Comparison of ENCODE assay signal across 25 cellular contexts in the genomic region with DNA sequence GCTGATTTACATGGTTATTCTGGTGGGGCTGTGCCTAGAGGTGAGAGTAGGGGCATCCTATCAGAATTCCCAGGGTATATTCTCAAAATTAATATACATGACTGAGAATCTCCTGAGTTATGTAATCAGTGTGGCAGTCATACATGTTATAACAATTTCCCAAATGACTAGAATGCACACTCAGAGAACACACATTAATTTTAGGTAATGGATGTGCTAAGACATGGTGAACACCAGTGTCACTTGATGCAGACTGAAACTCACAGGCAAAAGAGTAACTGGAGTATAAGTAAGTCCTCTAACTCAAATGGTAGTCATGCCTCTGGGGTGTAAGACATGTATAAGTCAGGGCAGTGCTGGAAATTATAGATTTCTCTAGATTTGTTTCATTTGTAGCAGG.
A peak's percentile ranks its signal among the peaks of the same experiment; 100 is the strongest.
DNase-seq lines count a peak whose midpoint lies in the region; ATAC-seq, FAIRE-seq and TF ChIP-seq lines count a peak whose summit lies in the region.
"Had no signal": no experiment of that assay in that cellular context is flagged by ENCODE, and none has a peak within 500 bp of the region (broad histone marks: within the 10 kb centered on the region; RNA-seq: fewer than 3 reads in every experiment).

No MANE protein-coding gene starts in this region.

- H3K4me1 Mint-ChIP-seq in activated CD4-positive, alpha-beta T cell treated with anti-CD3 and anti-CD28 coated beads, Interleukin-2, amount 10 ng/mL, durations not matched to agents 24 days and 14 days = peaks cover 13% of the 10 kb centered on the region
- peaks cover 23% of the 10 kb centered on the region for H3K4me1 Mint-ChIP-seq in activated T-helper 1 cell treated with anti-CD3 and anti-CD28 coated beads, Interleukin-12 subunit alpha, Interleukin-12 subunit beta, Interleukin-2, Interleukin-4 antibody, amounts not matched to agents 30 ng/mL and 10 ng/mL and 1 ng/mL, durations not matched to agents 14 hours and 24 hours and 36 hours (ENCODE audit: low read depth)
- H3K4me1 Mint-ChIP-seq: IgD-negative memory B cell had no signal

- DNase-seq in activated CD4-positive, alpha-beta T cell treated with anti-CD3 and anti-CD28 coated beads, Interleukin-2, amount 10 ng/mL, durations not matched to agents 24 days and 14 days = no peak
- DNase-seq in activated CD4-positive, alpha-beta T cell treated with anti-CD3 and anti-CD28 coated beads, Interleukin-2, amount 50 U/mL, for 48 hours = no peak
- no peak for DNase-seq in activated T-helper 1 cell treated with anti-CD3 and anti-CD28 coated beads, Interleukin-12 subunit alpha, Interleukin-12 subunit beta, Interleukin-2, Interleukin-4 antibody, amounts not matched to agents 30 ng/mL and 10 ng/mL and 1 ng/mL, durations not matched to agents 14 hours and 24 hours and 36 hours (ENCODE audit: low spot score)
- DNase-seq in aorta (no peak), NOMO-1 (lab: John Stamatoyannopoulos, UW; ENCODE audit: unreplicated experiment in 2 of 2) (no peak), D721Med (ENCODE audit: insufficient read length, low spot score) (no peak)
- no peak for DNase-seq in effector memory CD4-positive, alpha-beta T cell
- DNase-seq: activated CD8-positive, alpha-beta memory T cell treated with anti-CD3 and anti-CD28 coated beads for 24 hours; activated naive CD4-positive, alpha-beta T cell treated with anti-CD3 and anti-CD28 coated beads, Interleukin-2, amount 50 U/mL, for 16 hours; activated T-cell treated with anti-CD3 and anti-CD28 coated beads, Interleukin-2, amount 50 U/mL, for 48 hours; C1 segment of cervical spinal cord; effector CD4-positive, alpha-beta T cell; heart left ventricle; MM.1S; NCI-H2171 treated with DMSO at 0.1 percent for 48 hours; nephron progenitor cell; SJCRH30; spleen; stimulated activated CD4-positive, alpha-beta T cell treated with anti-CD3 and anti-CD28 coated beads, Interleukin-4, amount 100 ng/mL, for 24 hours; uterus had no signal

- FAIRE-seq in D721Med (lab: Jason Lieb, UNC) = no peak
- FAIRE-seq: A204.1 had no signal

- no peaks in the 10 kb centered on the region for H3K9me3 Mint-ChIP-seq in activated CD4-positive, alpha-beta T cell treated with anti-CD3 and anti-CD28 coated beads, Interleukin-2, amount 10 ng/mL, durations not matched to agents 24 days and 14 days
- peaks cover 8% of the 10 kb centered on the region for H3K9me3 Mint-ChIP-seq in activated T-helper 1 cell treated with anti-CD3 and anti-CD28 coated beads, Interleukin-12 subunit alpha, Interleukin-12 subunit beta, Interleukin-2, Interleukin-4 antibody, amounts not matched to agents 30 ng/mL and 10 ng/mL and 1 ng/mL, durations not matched to agents 14 hours and 24 hours and 36 hours
- H3K9me3 Mint-ChIP-seq: nephron progenitor cell, WTC11 had no signal

- H3K27me3 ChIP-seq in aorta (ENCODE audit: control insufficient read depth in 1 of 2, insufficient read depth in 2 of 2, low read length in 1 of 2) = no peaks in the 10 kb centered on the region
- H3K27me3 ChIP-seq in effector memory CD4-positive, alpha-beta T cell (replicated peaks; ENCODE audit: control insufficient read depth, insufficient read depth, low read length, poor library complexity, severe bottlenecking) = no peaks in the 10 kb centered on the region
- H3K27me3 ChIP-seq: heart left ventricle, SJCRH30, spleen, uterus had no signal

- H3K27ac Mint-ChIP-seq in activated CD4-positive, alpha-beta T cell treated with anti-CD3 and anti-CD28 coated beads, Interleukin-2, amount 10 ng/mL, durations not matched to agents 24 days and 14 days = peak overlapping the region; percentile 22
- peak overlapping the region; percentile 79 for H3K27ac Mint-ChIP-seq in activated T-helper 1 cell treated with anti-CD3 and anti-CD28 coated beads, Interleukin-12 subunit alpha, Interleukin-12 subunit beta, Interleukin-2, Interleukin-4 antibody, amounts not matched to agents 30 ng/mL and 10 ng/mL and 1 ng/mL, durations not matched to agents 14 hours and 24 hours and 36 hours
- H3K27ac Mint-ChIP-seq: IgD-negative memory B cell, nephron progenitor cell, WTC11 had no signal

- H3K36me3 ChIP-seq in mesodermal cell (ENCODE audit: control insufficient read depth, insufficient read depth, low read length) (no peaks in the 10 kb centered on the region), aorta (ENCODE audit: control insufficient read depth in 1 of 2, insufficient read depth in 2 of 2, low read length in 1 of 2) (no peaks in the 10 kb centered on the region)
- no peaks in the 10 kb centered on the region for H3K36me3 ChIP-seq in effector memory CD4-positive, alpha-beta T cell (ENCODE audit: control insufficient read depth, insufficient read depth, low read length)
- H3K36me3 ChIP-seq: heart left ventricle, prostate gland, SJCRH30, spleen, uterus had no signal

- no peak for ATAC-seq in aorta (ENCODE audit: low FRiP score)
- ATAC-seq: WTC11 had no signal

- H3K36me3 Mint-ChIP-seq in activated CD4-positive, alpha-beta T cell treated with anti-CD3 and anti-CD28 coated beads, Interleukin-2, amount 10 ng/mL, durations not matched to agents 24 days and 14 days (ENCODE audit: low read depth) = peaks cover 2% of the 10 kb centered on the region
- peaks cover 5% of the 10 kb centered on the region for H3K36me3 Mint-ChIP-seq in activated T-helper 1 cell treated with anti-CD3 and anti-CD28 coated beads, Interleukin-12 subunit alpha, Interleukin-12 subunit beta, Interleukin-2, Interleukin-4 antibody, amounts not matched to agents 30 ng/mL and 10 ng/mL and 1 ng/mL, durations not matched to agents 14 hours and 24 hours and 36 hours (ENCODE audit: low read depth)
- H3K36me3 Mint-ChIP-seq: IgD-negative memory B cell, WTC11 had no signal

- TF ChIP-seq CTCF in D721Med (IDR thresholded peaks at IDR 0.05; ENCODE audit: insufficient read depth, missing control alignments) = no peak

- H3K4me1 ChIP-seq in mesodermal cell (ENCODE audit: control insufficient read depth, insufficient read depth, low read length, poor library complexity, severe bottlenecking) (peaks cover 17% of the 10 kb centered on the region), aorta (ENCODE audit: control insufficient read depth in 1 of 2, insufficient read depth in 2 of 2, low read length in 2 of 2) (peaks cover 0 to 3% of the 10 kb centered on the region in 2 donors)
- no peaks in the 10 kb centered on the region for H3K4me1 ChIP-seq in effector memory CD4-positive, alpha-beta T cell (ENCODE audit: control insufficient read depth, insufficient read depth, low read length, poor library complexity, severe bottlenecking)
- H3K4me1 ChIP-seq: prostate gland, SJCRH30, uterus had no signal

- H3K4me3 Mint-ChIP-seq in activated CD4-positive, alpha-beta T cell treated with anti-CD3 and anti-CD28 coated beads, Interleukin-2, amount 10 ng/mL, durations not matched to agents 24 days and 14 days = no peak overlapping the region
- H3K4me3 Mint-ChIP-seq in activated T-helper 1 cell treated with anti-CD3 and anti-CD28 coated beads, Interleukin-12 subunit alpha, Interleukin-12 subunit beta, Interleukin-2, Interleukin-4 antibody, amounts not matched to agents 30 ng/mL and 10 ng/mL and 1 ng/mL, durations not matched to agents 14 hours and 24 hours and 36 hours = no peak overlapping the region
- H3K4me3 Mint-ChIP-seq: IgD-negative memory B cell, nephron progenitor cell, WTC11 had no signal

- H3K27ac ChIP-seq in mesodermal cell (ENCODE audit: low read depth, low read length, severe bottlenecking) = peak overlapping the region; percentile 68
- H3K27ac ChIP-seq in aorta (ENCODE audit: low read depth in 1 of 2, low read length in 2 of 2) = peak overlapping the region; percentile 28 to 82
- no peak overlapping the region for H3K27ac ChIP-seq in effector memory CD4-positive, alpha-beta T cell (ENCODE audit: insufficient read depth, low read length, poor library complexity, severe bottlenecking)
- H3K27ac ChIP-seq: prostate gland, SJCRH30, spleen had no signal

- peaks cover 3% of the 10 kb centered on the region for H3K27me3 Mint-ChIP-seq in activated CD4-positive, alpha-beta T cell treated with anti-CD3 and anti-CD28 coated beads, Interleukin-2, amount 10 ng/mL, durations not matched to agents 24 days and 14 days
- peaks cover 4% of the 10 kb centered on the region for H3K27me3 Mint-ChIP-seq in activated T-helper 1 cell treated with anti-CD3 and anti-CD28 coated beads, Interleukin-12 subunit alpha, Interleukin-12 subunit beta, Interleukin-2, Interleukin-4 antibody, amounts not matched to agents 30 ng/mL and 10 ng/mL and 1 ng/mL, durations not matched to agents 14 hours and 24 hours and 36 hours (ENCODE audit: insufficient read depth)

- H3K9me3 ChIP-seq in mesodermal cell (ENCODE audit: control insufficient read depth, low read length) (no peaks in the 10 kb centered on the region), aorta (ENCODE audit: control insufficient read depth, low read length) (no peaks in the 10 kb centered on the region)
- no peaks in the 10 kb centered on the region for H3K9me3 ChIP-seq in effector memory CD4-positive, alpha-beta T cell (ENCODE audit: control insufficient read depth, low read length)
- H3K9me3 ChIP-seq: heart left ventricle, prostate gland, SJCRH30, spleen, uterus had no signal

- H3K4me3 ChIP-seq in mesodermal cell (ENCODE audit: extremely low read depth, insufficient read depth, low read length, poor library complexity, severe bottlenecking) (no peak overlapping the region), aorta (ENCODE audit: low read length in 2 of 2) (no peak overlapping the region)
- no peak overlapping the region for H3K4me3 ChIP-seq in effector memory CD4-positive, alpha-beta T cell (ENCODE audit: insufficient read depth, low read depth, low read length, poor library complexity, severe bottlenecking)
- H3K4me3 ChIP-seq: heart left ventricle, prostate gland, SJCRH30, spleen, uterus had no signal

- intact Hi-C loops in activated CD4-positive, alpha-beta T cell treated with anti-CD3 and anti-CD28 coated beads, Interleukin-2, amount 10 ng/mL, durations not matched to agents 24 days and 14 days (cut with micrococcal nuclease) = loop anchor here (1.0 to 5.0 kb wide), 2 partner anchors 13 to 234 kb away; no protein-coding TSS in a partner anchor
- intact Hi-C loops in activated T-helper 1 cell treated with anti-CD3 and anti-CD28 coated beads, Interleukin-12 subunit alpha, Interleukin-12 subunit beta, Interleukin-2, Interleukin-4 antibody, amounts not matched to agents 30 ng/mL and 10 ng/mL and 1 ng/mL, durations not matched to agents 14 hours and 24 hours and 36 hours (cut with micrococcal nuclease) = loop anchor here (1.0 kb wide), 2 partner anchors 8 to 13 kb away; no protein-coding TSS in a partner anchor
- intact Hi-C loops in aorta (cut with DNase I) = no loop called here

Comparison
In these comparisons a context has a peak if more than half of its experiments do, and no peak if none do; other contexts are left out.
1. intact Hi-C loops: an anchor here in activated CD4-positive, alpha-beta T cell treated with anti-CD3 and anti-CD28 coated beads, Interleukin-2, amount 10 ng/mL, durations not matched to agents 24 days and 14 days (1.0 to 5.0 kb wide) and activated T-helper 1 cell treated with anti-CD3 and anti-CD28 coated beads, Interleukin-12 subunit alpha, Interleukin-12 subunit beta, Interleukin-2, Interleukin-4 antibody, amounts not matched to agents 30 ng/mL and 10 ng/mL and 1 ng/mL, durations not matched to agents 14 hours and 24 hours and 36 hours (1.0 kb wide); none called in aorta.